ENCODE assay signal across 15 cellular contexts in genomic region chr4:152072886-152073285, GRCh38.
"Had no signal": no experiment of that assay in that cellular context is flagged by ENCODE, and none has a peak within 500 bp of the region (broad histone marks: within the 10 kb centered on the region; RNA-seq: fewer than 3 reads in every experiment).

No MANE protein-coding gene starts in this region.

- H3K4me2 ChIP-seq: hepatocyte had no signal

- H3K4me3 ChIP-seq: gastroesophageal sphincter, hepatocyte, pancreas, tibial nerve had no signal

- H3K9me3 ChIP-seq: gastroesophageal sphincter, pancreas, tibial nerve had no signal

- H3K9me3 Mint-ChIP-seq: activated B cell treated with CpG ODN at 0.5 μM for 24 hours had no signal

- H3K27ac Mint-ChIP-seq: activated B cell treated with CpG ODN at 0.5 μM for 24 hours; activated CD4-positive, alpha-beta T cell treated with anti-CD3 and anti-CD28 coated beads, Interleukin-2, amount 10 ng/mL, durations not matched to agents 24 days and 14 days; activated CD8-positive, alpha-beta T cell treated with anti-CD3 and anti-CD28 coated beads, Interleukin-2, amount 10 ng/mL, durations not matched to agents 7 days and 5 days; activated T-cell treated with anti-CD3 and anti-CD28 coated beads, Interleukin-2, amount 50 U/mL, for 72 hours; stimulated activated memory B cell treated with anti-CD40 and anti-IgM and Interleukin-4, amounts not matched to agents 10 μg/mL and 1 μg/mL and 100 μg/mL, for 72 hours had no signal

- H3K4me1 ChIP-seq: gastroesophageal sphincter, pancreas, tibial nerve had no signal

- H3K36me3 ChIP-seq: gastroesophageal sphincter, pancreas, tibial nerve had no signal

- H2AFZ ChIP-seq: hepatocyte had no signal

- H3K4me1 Mint-ChIP-seq: activated B cell treated with CpG ODN at 0.5 μM for 24 hours; stimulated activated memory B cell treated with anti-CD40 and anti-IgM and Interleukin-4, amounts not matched to agents 10 μg/mL and 1 μg/mL and 100 μg/mL, for 72 hours had no signal

- H3K27me3 Mint-ChIP-seq: activated CD4-positive, alpha-beta T cell treated with anti-CD3 and anti-CD28 coated beads, Interleukin-2, amount 10 ng/mL, durations not matched to agents 24 days and 14 days; stimulated activated memory B cell treated with anti-CD40 and anti-IgM and Interleukin-4, amounts not matched to agents 10 μg/mL and 1 μg/mL and 100 μg/mL, for 72 hours had no signal

- H3K79me2 ChIP-seq: hepatocyte had no signal

- H3K27ac ChIP-seq: gastroesophageal sphincter, pancreas, tibial nerve had no signal

- H3K36me3 Mint-ChIP-seq: stimulated activated memory B cell treated with anti-CD40 and anti-IgM and Interleukin-4, amounts not matched to agents 10 μg/mL and 1 μg/mL and 100 μg/mL, for 72 hours had no signal

- H3K27me3 ChIP-seq: gastroesophageal sphincter, hepatocyte, pancreas, tibial nerve had no signal

- DNase-seq: activated B cell treated with CpG ODN at 0.5 μM for 24 hours; activated CD4-positive, alpha-beta T cell treated with anti-CD3 and anti-CD28 coated beads, Interleukin-2, amount 10 ng/mL, durations not matched to agents 24 days and 14 days; activated CD8-positive, alpha-beta memory T cell treated with anti-CD3 and anti-CD28 coated beads, Interleukin-2, amount 50 U/mL, for 4 hours; activated CD8-positive, alpha-beta T cell treated with anti-CD3 and anti-CD28 coated beads, Interleukin-2, amount 10 ng/mL, durations not matched to agents 7 days and 5 days; activated gamma-delta T cell; activated T-cell treated with anti-CD3 and anti-CD28 coated beads, Interleukin-2, amount 50 U/mL, for 72 hours; erythroblast; kidney; mesenchymal stem cell; pancreas had no signal

- ATAC-seq: activated CD8-positive, alpha-beta T cell treated with anti-CD3 and anti-CD28 coated beads, Interleukin-2, amount 10 ng/mL, durations not matched to agents 7 days and 5 days; activated naive CD4-positive, alpha-beta T cell treated with anti-CD3 and anti-CD28 coated beads, Interleukin-2, amount 50 U/mL, for 72 hours; activated T-cell treated with anti-CD3 and anti-CD28 coated beads, Interleukin-2, amount 50 U/mL, for 72 hours; gastroesophageal sphincter; pancreas; stimulated activated memory B cell treated with anti-CD40 and anti-IgM and Interleukin-4, amounts not matched to agents 10 μg/mL and 1 μg/mL and 100 μg/mL, for 72 hours had no signal

- H3K4me3 Mint-ChIP-seq: activated B cell treated with CpG ODN at 0.5 μM for 24 hours; activated CD4-positive, alpha-beta T cell treated with anti-CD3 and anti-CD28 coated beads, Interleukin-2, amount 10 ng/mL, durations not matched to agents 24 days and 14 days; activated CD8-positive, alpha-beta T cell treated with anti-CD3 and anti-CD28 coated beads, Interleukin-2, amount 10 ng/mL, durations not matched to agents 7 days and 5 days; activated T-cell treated with anti-CD3 and anti-CD28 coated beads, Interleukin-2, amount 50 U/mL, for 72 hours; stimulated activated memory B cell treated with anti-CD40 and anti-IgM and Interleukin-4, amounts not matched to agents 10 μg/mL and 1 μg/mL and 100 μg/mL, for 72 hours had no signal
